ENCODE assay signal across 8 cellular contexts in genomic region chr1:228082260-228082974, GRCh38. TPM values are rescaled to one million over a fixed set of nuclear protein-coding genes. Genes with fewer than 3 reads are reported as not detected.
DNase-seq lines count a peak whose midpoint lies in the region; ATAC-seq and TF ChIP-seq lines count a peak whose summit lies in the region.

ARF1 (plus strand) TSS chr1:228082708; CDS start chr1:228097115, 14,407 bp downstream.

- peaks cover 23% of the 10 kb centered on the region for H3F3A ChIP-seq in smooth muscle cell (ENCODE audit: low read depth)

- intact Hi-C loops in breast epithelium (cut with DNase I; ENCODE audit: low total_unique reads): loop anchor here (10.0 kb wide), 1 partner anchor 192 kb away; no protein-coding TSS in a partner anchor

- peaks cover 76% of the 10 kb centered on the region for H4K20me1 ChIP-seq in smooth muscle cell (ENCODE audit: low read depth)

- DNase-seq in ACHN (peak; percentile 95), NCI-H2227 (lab: John Stamatoyannopoulos, UW; ENCODE audit: unreplicated experiment) (peak; percentile 98), WERI-Rb-1 (peak; percentile 72), breast epithelium (ENCODE audit: low spot score in 2 of 2) (peak; percentile 85 to 87), iPS-NIHi7 (ENCODE audit: extremely low spot score) (peak; percentile 97), smooth muscle cell (lab: John Stamatoyannopoulos, UW; ENCODE audit: unreplicated experiment) (peak; percentile 78)

- no peak for TF ChIP-seq POLR2A in breast epithelium (IDR thresholded peaks at IDR 0.05)

- peak; percentile 74 for ATAC-seq in GM18907 (IDR thresholded peaks at IDR 0.05; ENCODE audit: unreplicated experiment)
- ATAC-seq in HG03139 (IDR thresholded peaks at IDR 0.05; ENCODE audit: unreplicated experiment): peak; percentile 75

- H3K27me3 ChIP-seq in WERI-Rb-1 (ENCODE audit: insufficient read depth, low read depth, severe bottlenecking): no peaks in the 10 kb centered on the region
- H3K27me3 ChIP-seq in breast epithelium: no peaks in the 10 kb centered on the region
- no peaks in the 10 kb centered on the region for H3K27me3 ChIP-seq in smooth muscle cell (ENCODE audit: low read depth)

- no peaks in the 10 kb centered on the region for H3K9me3 ChIP-seq in WERI-Rb-1 (ENCODE audit: severe bottlenecking)
- H3K9me3 ChIP-seq in breast epithelium: no peaks in the 10 kb centered on the region
- H3K9me3 ChIP-seq in smooth muscle cell (replicated peaks; ENCODE audit: low read depth): no peaks in the 10 kb centered on the region

- H3K79me2 ChIP-seq in smooth muscle cell (ENCODE audit: low read depth): peaks cover 65% of the 10 kb centered on the region

- peak within 1 kb of the TSS; percentile 85 for H3K4me3 ChIP-seq in WERI-Rb-1 (ENCODE audit: low read depth, low read length)
- peak within 1 kb of the TSS; percentile 79 to 100 (median 100) for H3K4me3 ChIP-seq in breast epithelium
- peak within 1 kb of the TSS; percentile 99 for H3K4me3 ChIP-seq in smooth muscle cell

- WGBS in smooth muscle cell (ENCODE audit: low lambda C conversion rate): under 1% methylated on average over 58 of the region's 89 CpGs

- TF ChIP-seq CTCF in WERI-Rb-1 (IDR thresholded peaks at IDR 0.05; ENCODE audit: low read depth, low read length): no peak
- TF ChIP-seq CTCF in breast epithelium (IDR thresholded peaks at IDR 0.05): peak in 1 of 3 donors; percentile 11
- no peak for TF ChIP-seq CTCF in smooth muscle cell (IDR thresholded peaks at IDR 0.05; ENCODE audit: borderline replicate concordance, insufficient read depth, poor library complexity, severe bottlenecking)

- H3K4me2 ChIP-seq in smooth muscle cell: peak within 1 kb of the TSS; percentile 88

- peaks cover 12 to 30% of the 10 kb centered on the region in 2 donors for H3K4me1 ChIP-seq in breast epithelium
- H3K4me1 ChIP-seq in smooth muscle cell (ENCODE audit: low read depth): peaks cover 46% of the 10 kb centered on the region

- H3K36me3 ChIP-seq in WERI-Rb-1 (peaks cover 3% of the 10 kb centered on the region), breast epithelium (no peaks in the 10 kb centered on the region), smooth muscle cell (ENCODE audit: low read depth) (no peaks in the 10 kb centered on the region)

- peak within 1 kb of the TSS; percentile 81 for H2AFZ ChIP-seq in smooth muscle cell (ENCODE audit: low read depth)

- in situ Hi-C loops in ACHN (cut with HindIII; ENCODE audit: low pct_ligation_motif_present, low pct_unique_long_range_greater_than_20kb, low sequenced_read_pairs): no loop called here

- H3K9ac ChIP-seq in smooth muscle cell (ENCODE audit: low read depth): peak within 1 kb of the TSS; percentile 100

- peak within 1 kb of the TSS; percentile 83 for H3K27ac ChIP-seq in WERI-Rb-1
- H3K27ac ChIP-seq in breast epithelium: peak within 1 kb of the TSS; percentile 98 to 100
- H3K27ac ChIP-seq in smooth muscle cell (ENCODE audit: low read depth): peak within 1 kb of the TSS; percentile 96

RNA-seq across cellular contexts. Expression of gene ARF1, which starts in this region (rescaled TPM):
- 100 to 1,000 TPM; 263 to 295 (median 292) TPM for total RNA-seq in breast epithelium
- total RNA-seq in smooth muscle cell: 209 and 237 TPM in 2 replicates
- polyA plus RNA-seq in smooth muscle cell: 615 and 698 TPM in 2 replicates

Comparison
In these comparisons a context has a peak if more than half of its experiments do, and no peak if none do; other contexts are left out.
1. Peak in every context shown above with its lines: DNase-seq, ATAC-seq, H3K4me3 ChIP-seq and H3K27ac ChIP-seq.